Comparison of ENCODE assay signal across 9 cellular contexts in genomic region chr20:44495802-44496481, GRCh38. TPM values are rescaled to one million over a fixed set of nuclear protein-coding genes. Genes with fewer than 3 reads are reported as not detected.
A peak's percentile ranks its signal among the peaks of the same experiment; 100 is the strongest.
DNase-seq lines count a peak whose midpoint lies in the region; ATAC-seq and TF ChIP-seq lines count a peak whose summit lies in the region.
"Had no signal": no experiment of that assay in that cellular context is flagged by ENCODE, and none has a peak within 500 bp of the region (broad histone marks: within the 10 kb centered on the region; RNA-seq: fewer than 3 reads in every experiment).

No MANE protein-coding gene starts in this region.

- no peaks in the 10 kb centered on the region for H3K9me3 ChIP-seq in left lung

- no peaks in the 10 kb centered on the region for H3K9me3 Mint-ChIP-seq in activated naive CD8-positive, alpha-beta T cell treated with anti-CD3 and anti-CD28 coated beads for 36 hours
- H3K9me3 Mint-ChIP-seq in endothelial cell (ENCODE audit: unreplicated experiment): no peaks in the 10 kb centered on the region

- H3K36me3 Mint-ChIP-seq in activated naive CD8-positive, alpha-beta T cell treated with anti-CD3 and anti-CD28 coated beads for 36 hours: peaks cover 48% of the 10 kb centered on the region
- H3K36me3 Mint-ChIP-seq in endothelial cell (ENCODE audit: low read depth, unreplicated experiment): peaks cover 46% of the 10 kb centered on the region

- peaks cover 31% of the 10 kb centered on the region for H3K4me1 Mint-ChIP-seq in activated naive CD8-positive, alpha-beta T cell treated with anti-CD3 and anti-CD28 coated beads for 36 hours
- no peaks in the 10 kb centered on the region for H3K4me1 Mint-ChIP-seq in endothelial cell (ENCODE audit: unreplicated experiment)

- ATAC-seq in left lung: peak; percentile 39
- no peak for ATAC-seq in HG03460 (IDR thresholded peaks at IDR 0.05; ENCODE audit: unreplicated experiment)

- H3K4me3 Mint-ChIP-seq in activated naive CD8-positive, alpha-beta T cell treated with anti-CD3 and anti-CD28 coated beads for 36 hours: no peak overlapping the region
- H3K4me3 Mint-ChIP-seq in endothelial cell (ENCODE audit: unreplicated experiment): no peak overlapping the region

- H3K27ac Mint-ChIP-seq in activated naive CD8-positive, alpha-beta T cell treated with anti-CD3 and anti-CD28 coated beads for 36 hours: peak overlapping the region; percentile 84
- H3K27ac Mint-ChIP-seq in endothelial cell (ENCODE audit: unreplicated experiment): no peak overlapping the region

- H3K36me3 ChIP-seq in left lung: peaks cover 0 to 99% of the 10 kb centered on the region in 2 donors

- H3K4me1 ChIP-seq in left lung: peaks cover 0 to 23% of the 10 kb centered on the region in 2 donors

- peak overlapping the region; percentile 34 to 80 for H3K27ac ChIP-seq in left lung

- peak; percentile 100 for DNase-seq in A172 (ENCODE audit: low spot score)
- peak; percentile 15 for DNase-seq in GOT3 (lab: John Stamatoyannopoulos, UW)
- no peak for DNase-seq in activated naive CD8-positive, alpha-beta T cell treated with anti-CD3 and anti-CD28 coated beads for 36 hours
- DNase-seq in left lung: no peak
- no peak for DNase-seq in NCI-H128 (lab: John Stamatoyannopoulos, UW; ENCODE audit: unreplicated experiment)
- DNase-seq in anterior cingulate cortex (lab: John Stamatoyannopoulos, UW): no peak
- no peak for DNase-seq in endothelial cell (ENCODE audit: low spot score)
- DNase-seq: NCI-H1092 had no signal

- TF ChIP-seq CTCF in left lung (IDR thresholded peaks at IDR 0.05): no peak
- TF ChIP-seq CTCF in endothelial cell (IDR thresholded peaks at IDR 0.05; ENCODE audit: unreplicated experiment): no peak

- no peaks in the 10 kb centered on the region for H3K27me3 ChIP-seq in left lung

- H3K27me3 Mint-ChIP-seq in activated naive CD8-positive, alpha-beta T cell treated with anti-CD3 and anti-CD28 coated beads for 36 hours: no peaks in the 10 kb centered on the region
- peaks cover 2% of the 10 kb centered on the region for H3K27me3 Mint-ChIP-seq in endothelial cell (ENCODE audit: unreplicated experiment)

- intact Hi-C loops in left lung (cut with DNase I): no loop called here

- no peak overlapping the region for H3K4me3 ChIP-seq in left lung

RNA-seq across cellular contexts. Expression of gene TTPAL, which starts 20.3 kb away (rescaled TPM):
- total RNA-seq in A172 (2014; rRNA removed; shearing (Covaris generic)): 9.8 and 10.9 TPM in 2 replicates
- 10 to 100 TPM; 30.1 to 31.4 TPM for total RNA-seq in activated naive CD8-positive, alpha-beta T cell treated with anti-CD3 and anti-CD28 coated beads for 36 hours
- total RNA-seq in left lung (10 to 100 TPM; 13.7 to 15.1 TPM), endothelial cell (ENCODE audit: unreplicated experiment) (10.3 TPM)

RNA-seq across cellular contexts. Expression of gene SERINC3, which starts 25.9 kb away (rescaled TPM):
- total RNA-seq in A172 (2014; rRNA removed; shearing (Covaris generic)): 88.0 and 103 TPM in 2 replicates
- 10 to 100 TPM; 38.8 to 43.6 TPM for total RNA-seq in activated naive CD8-positive, alpha-beta T cell treated with anti-CD3 and anti-CD28 coated beads for 36 hours
- total RNA-seq in left lung: 100 to 1,000 TPM; 110 to 123 TPM
- 82.8 TPM for total RNA-seq in endothelial cell (ENCODE audit: unreplicated experiment)

Comparison
In these comparisons a context has a peak if more than half of its experiments do, and no peak if none do; other contexts are left out.
1. DNase-seq: peak in A172 (single experiment) and GOT3 (single experiment); none in activated naive CD8-positive, alpha-beta T cell treated with anti-CD3 and anti-CD28 coated beads for 36 hours (single experiment), left lung (0 of 2), NCI-H128 (single experiment), anterior cingulate cortex (0 of 58) and endothelial cell (single experiment).